In genomic region chr2:234694244-234695013, GRCh38 we compare ENCODE assay signal across 13 cellular contexts.
DNase-seq lines count a peak whose midpoint lies in the region; ATAC-seq lines count a peak whose summit lies in the region.
"Had no signal": no experiment of that assay in that cellular context is flagged by ENCODE, and none has a peak within 500 bp of the region (broad histone marks: within the 10 kb centered on the region; RNA-seq: fewer than 3 reads in every experiment).

No MANE protein-coding gene starts in this region.

- H3K9me3 Mint-ChIP-seq in activated T-helper 17 cell treated with anti-CD3 and anti-CD28 coated beads, Interleukin-2, amount 50 U/mL, for 72 hours = peaks cover 7% of the 10 kb centered on the region
- peaks cover 18% of the 10 kb centered on the region for H3K9me3 Mint-ChIP-seq in stimulated activated memory B cell treated with anti-CD40 and anti-IgM and Interleukin-4, amounts not matched to agents 10 μg/mL and 1 μg/mL and 100 μg/mL, for 72 hours

- H3K36me3 Mint-ChIP-seq in activated T-helper 17 cell treated with anti-CD3 and anti-CD28 coated beads, Interleukin-2, amount 50 U/mL, for 72 hours (ENCODE audit: low read depth) = no peaks in the 10 kb centered on the region
- no peaks in the 10 kb centered on the region for H3K36me3 Mint-ChIP-seq in stimulated activated memory B cell treated with anti-CD40 and anti-IgM and Interleukin-4, amounts not matched to agents 10 μg/mL and 1 μg/mL and 100 μg/mL, for 72 hours

- H3K27ac Mint-ChIP-seq in activated T-helper 17 cell treated with anti-CD3 and anti-CD28 coated beads, Interleukin-2, amount 50 U/mL, for 72 hours = no peak overlapping the region
- H3K27ac Mint-ChIP-seq in stimulated activated memory B cell treated with anti-CD40 and anti-IgM and Interleukin-4, amounts not matched to agents 10 μg/mL and 1 μg/mL and 100 μg/mL, for 72 hours = no peak overlapping the region

- DNase-seq in NCI-H2227 (lab: John Stamatoyannopoulos, UW; ENCODE audit: unreplicated experiment) (peak; percentile 29), NCI-H2227 treated with DMSO at 0.1 percent for 48 hours (lab: John Stamatoyannopoulos, UW) (no peak), glomerular visceral epithelial cell (ENCODE audit: extremely low spot score) (peak; percentile 47), GOT3 (lab: John Stamatoyannopoulos, UW) (no peak)
- no peak for DNase-seq in stimulated activated CD8-positive, alpha-beta memory T cell treated with anti-CD3 and anti-CD28 coated beads, Interleukin-4, amount 100 ng/mL, for 48 hours
- DNase-seq: DMS79 treated with DMSO at 0.1 percent for 48 hours, left ventricle myocardium superior, NCI-H526 treated with DMSO at 0.1 percent for 48 hours, T-helper 1 cell, upper lobe of right lung had no signal

- peaks cover 31% of the 10 kb centered on the region for H3K27me3 Mint-ChIP-seq in activated T-helper 17 cell treated with anti-CD3 and anti-CD28 coated beads, Interleukin-2, amount 50 U/mL, for 72 hours
- peaks cover 31% of the 10 kb centered on the region for H3K27me3 Mint-ChIP-seq in stimulated activated memory B cell treated with anti-CD40 and anti-IgM and Interleukin-4, amounts not matched to agents 10 μg/mL and 1 μg/mL and 100 μg/mL, for 72 hours

- peak; percentile 78 for ATAC-seq in activated T-helper 17 cell treated with anti-CD3 and anti-CD28 coated beads, Interleukin-2, amount 50 U/mL, for 72 hours (replicated peaks)
- ATAC-seq in stimulated activated memory B cell treated with anti-CD40 and anti-IgM and Interleukin-4, amounts not matched to agents 10 μg/mL and 1 μg/mL and 100 μg/mL, for 72 hours = peak; percentile 62
- no peak for ATAC-seq in HG03039 (IDR thresholded peaks at IDR 0.05; ENCODE audit: unreplicated experiment)
- ATAC-seq: left ventricle myocardium superior, upper lobe of right lung had no signal

- H3K4me1 Mint-ChIP-seq in activated T-helper 17 cell treated with anti-CD3 and anti-CD28 coated beads, Interleukin-2, amount 50 U/mL, for 72 hours = no peaks in the 10 kb centered on the region
- H3K4me1 Mint-ChIP-seq in stimulated activated memory B cell treated with anti-CD40 and anti-IgM and Interleukin-4, amounts not matched to agents 10 μg/mL and 1 μg/mL and 100 μg/mL, for 72 hours = peaks cover 6% of the 10 kb centered on the region

- H3K4me3 Mint-ChIP-seq in activated T-helper 17 cell treated with anti-CD3 and anti-CD28 coated beads, Interleukin-2, amount 50 U/mL, for 72 hours = no peak overlapping the region
- no peak overlapping the region for H3K4me3 Mint-ChIP-seq in stimulated activated memory B cell treated with anti-CD40 and anti-IgM and Interleukin-4, amounts not matched to agents 10 μg/mL and 1 μg/mL and 100 μg/mL, for 72 hours

Comparison
In these comparisons a context has a peak if more than half of its experiments do, and no peak if none do; other contexts are left out.
1. DNase-seq: peak in NCI-H2227 (single experiment) and glomerular visceral epithelial cell (single experiment); none in NCI-H2227 treated with DMSO at 0.1 percent for 48 hours (single experiment), GOT3 (single experiment) and stimulated activated CD8-positive, alpha-beta memory T cell treated with anti-CD3 and anti-CD28 coated beads, Interleukin-4, amount 100 ng/mL, for 48 hours (single experiment).